8 cellular contexts compared by ENCODE assay signal in the genomic region with DNA sequence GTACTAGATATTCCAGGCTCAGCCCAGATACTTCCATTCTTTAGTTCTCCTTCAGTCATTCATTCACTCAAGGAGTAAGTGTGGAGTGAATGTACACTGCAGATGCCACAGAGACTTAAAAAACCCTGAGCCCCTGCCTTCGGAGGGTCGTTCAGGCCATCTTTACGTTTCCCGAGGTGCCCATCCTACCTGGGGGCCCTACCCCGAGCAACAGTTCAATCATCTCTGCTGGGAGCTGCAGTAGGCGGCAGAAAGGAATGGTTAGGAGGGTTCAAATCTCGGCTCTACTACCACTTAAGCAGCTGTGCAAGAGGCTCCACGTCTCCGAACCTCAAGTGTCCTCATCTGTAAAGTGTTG. TPM values are rescaled to one million over a fixed set of nuclear protein-coding genes. Genes with fewer than 3 reads are reported as not detected.
DNase-seq lines count a peak whose midpoint lies in the region; ATAC-seq, FAIRE-seq and TF ChIP-seq lines count a peak whose summit lies in the region.

No MANE protein-coding gene starts in this region.

- peak overlapping the region; percentile 100 for H3K9ac ChIP-seq in astrocyte (ENCODE audit: low read length)

- H3K79me2 ChIP-seq in astrocyte (ENCODE audit: insufficient read depth, low read length), result peaks cover 55% of the 10 kb centered on the region

- in situ Hi-C loops in transverse colon (cut with MboI; ENCODE audit: low pct_ligation_motif_present in 1 of 4, low pct_unique_long_range_greater_than_20kb in 1 of 4, low sequenced_read_pairs in 3 of 4), result no loop called here

- intact Hi-C loops in right lobe of liver (cut with DNase I), result no loop called here
- intact Hi-C loops in transverse colon (cut with DNase I; ENCODE audit: low total_unique reads), result no loop called here

- FAIRE-seq in astrocyte (lab: Jason Lieb, UNC), result no peak

- peaks cover 22% of the 10 kb centered on the region for H3K4me1 Mint-ChIP-seq in activated T-cell treated with anti-CD3 and anti-CD28 coated beads, Interleukin-2, amount 50 U/mL, for 4 hours (ENCODE audit: low read depth)
- H3K4me1 Mint-ChIP-seq in astrocyte (ENCODE audit: low read depth, unreplicated experiment), result peaks cover 22% of the 10 kb centered on the region

- TF ChIP-seq CTCF in astrocyte (IDR thresholded peaks at IDR 0.05; ENCODE audit: insufficient read depth, low read depth, low read length), result no peak
- no peak for TF ChIP-seq CTCF in right lobe of liver (IDR thresholded peaks at IDR 0.05)
- no peak for TF ChIP-seq CTCF in transverse colon (IDR thresholded peaks at IDR 0.05)

- peaks cover 7% of the 10 kb centered on the region for H3K36me3 Mint-ChIP-seq in activated T-cell treated with anti-CD3 and anti-CD28 coated beads, Interleukin-2, amount 50 U/mL, for 4 hours (ENCODE audit: insufficient read depth)
- H3K36me3 Mint-ChIP-seq in astrocyte (ENCODE audit: low read depth, unreplicated experiment), result peaks cover 22% of the 10 kb centered on the region

- H3K36me3 ChIP-seq in astrocyte (ENCODE audit: insufficient read depth, low read length) (peaks cover 35% of the 10 kb centered on the region), right lobe of liver (peaks cover 4 to 21% (median 13%) of the 10 kb centered on the region in 4 donors), transverse colon (peaks cover 0 to 29% (median 7%) of the 10 kb centered on the region in 4 donors)

- peak overlapping the region; percentile 93 for H3K4me2 ChIP-seq in astrocyte (ENCODE audit: low read length)

- DNase-seq in activated T-cell treated with anti-CD3 and anti-CD28 coated beads, Interleukin-2, amount 50 U/mL, for 4 hours, result no peak
- no peak for DNase-seq in activated T-cell treated with anti-CD3 and anti-CD28 coated beads, Interleukin-2, amount 50 U/mL, for 1 hour
- DNase-seq in astrocyte (ENCODE audit: low read depth) (no peak), right lobe of liver (no peak), transverse colon (no peak), NCI-H774 (lab: John Stamatoyannopoulos, UW) (no peak), mucosa of gallbladder (ENCODE audit: low spot score) (no peak), D341Med (ENCODE audit: low spot score) (no peak)

- no peaks in the 10 kb centered on the region for H3K9me3 ChIP-seq in astrocyte (ENCODE audit: insufficient read depth, low read depth, low read length)
- H3K9me3 ChIP-seq in right lobe of liver, result no peaks in the 10 kb centered on the region
- H3K9me3 ChIP-seq in transverse colon, result no peaks in the 10 kb centered on the region

- no peaks in the 10 kb centered on the region for H3K9me3 Mint-ChIP-seq in activated T-cell treated with anti-CD3 and anti-CD28 coated beads, Interleukin-2, amount 50 U/mL, for 4 hours
- no peaks in the 10 kb centered on the region for H3K9me3 Mint-ChIP-seq in astrocyte (ENCODE audit: unreplicated experiment)

- no peak for TF ChIP-seq EP300 in transverse colon (IDR thresholded peaks at IDR 0.05; ENCODE audit: low read depth)

- H3K4me3 Mint-ChIP-seq in activated T-cell treated with anti-CD3 and anti-CD28 coated beads, Interleukin-2, amount 50 U/mL, for 4 hours, result peak overlapping the region; percentile 94
- H3K4me3 Mint-ChIP-seq in astrocyte (ENCODE audit: unreplicated experiment), result peak overlapping the region; percentile 99

- ATAC-seq in activated T-cell treated with anti-CD3 and anti-CD28 coated beads, Interleukin-2, amount 50 U/mL, for 4 hours, result peak in 1 of 2 donors; percentile 1
- peak in 1 of 4 donors; percentile 1 for ATAC-seq in right lobe of liver

- H3K27ac Mint-ChIP-seq in astrocyte (ENCODE audit: unreplicated experiment), result peak overlapping the region; percentile 99

- WGBS in right lobe of liver (ENCODE audit: insufficient coverage, low coverage, low lambda C conversion rate, missing lambda C conversion rate), result 0% methylated on average over 7 of the region's 9 CpGs
- WGBS in transverse colon (ENCODE audit: low coverage in 1 of 2), 2 donors, result 0% methylated on average over 9 of the region's 9 CpGs; no CpG with 5 or more reads in 1 of the 2 donors

- H3K4me1 ChIP-seq in astrocyte (ENCODE audit: insufficient read depth, low read length), result peaks cover 6% of the 10 kb centered on the region
- peaks cover 0 to 35% (median 8%) of the 10 kb centered on the region in 4 donors for H3K4me1 ChIP-seq in right lobe of liver
- peaks cover 0 to 32% (median 15%) of the 10 kb centered on the region in 4 donors for H3K4me1 ChIP-seq in transverse colon

- H2AFZ ChIP-seq in astrocyte (ENCODE audit: low read depth, low read length), result peak overlapping the region; percentile 61

- peaks cover 2% of the 10 kb centered on the region for H3K27me3 Mint-ChIP-seq in activated T-cell treated with anti-CD3 and anti-CD28 coated beads, Interleukin-2, amount 50 U/mL, for 4 hours (ENCODE audit: low read depth)
- H3K27me3 Mint-ChIP-seq in astrocyte (ENCODE audit: low read depth, unreplicated experiment), result peaks cover 16% of the 10 kb centered on the region

- peak overlapping the region; percentile 98 for H3K27ac ChIP-seq in astrocyte (ENCODE audit: low read depth, low read length)
- H3K27ac ChIP-seq in right lobe of liver, result peak overlapping the region; percentile 71 to 85 (median 78)
- H3K27ac ChIP-seq in transverse colon, result peak overlapping the region; percentile 85 to 91 (median 88)

- H4K20me1 ChIP-seq in astrocyte (ENCODE audit: insufficient read depth, low read length), result peaks cover 47% of the 10 kb centered on the region

- no peak for TF ChIP-seq POLR2A in right lobe of liver (IDR thresholded peaks at IDR 0.05)
- TF ChIP-seq POLR2A in transverse colon (IDR thresholded peaks at IDR 0.05), result no peak

- H3K27me3 ChIP-seq in astrocyte (ENCODE audit: insufficient read depth, low read length), result peaks cover under 1% of the 10 kb centered on the region
- no peaks in the 10 kb centered on the region for H3K27me3 ChIP-seq in right lobe of liver
- no peaks in the 10 kb centered on the region for H3K27me3 ChIP-seq in transverse colon

- peak overlapping the region; percentile 98 for H3K4me3 ChIP-seq in astrocyte (ENCODE audit: insufficient read depth, low read depth, low read length)
- peak overlapping the region; percentile 95 to 100 (median 98) for H3K4me3 ChIP-seq in right lobe of liver
- H3K4me3 ChIP-seq in transverse colon, result peak overlapping the region; percentile 77 to 95 (median 93)

RNA-seq across cellular contexts. Expression of a gene that starts 0.6 kb away (rescaled TPM):
- total RNA-seq in activated T-cell treated with anti-CD3 and anti-CD28 coated beads, Interleukin-2, amount 50 U/mL, for 4 hours, result 100 to 1,000 TPM; 143 to 154 (median 153) TPM
- 233 and 245 TPM in 2 replicates for total RNA-seq in astrocyte
- 10 to 100 TPM; 49.1 to 74.7 (median 64.4) TPM for total RNA-seq in right lobe of liver
- total RNA-seq in transverse colon, result 100 to 1,000 TPM; 106 to 181 (median 164) TPM
- 94.7 TPM for total RNA-seq in mucosa of gallbladder

RNA-seq across cellular contexts. Expression of a gene that starts 27.6 kb away (rescaled TPM):
- under 1 TPM; 0.45 to 0.96 (median 0.63) TPM for total RNA-seq in activated T-cell treated with anti-CD3 and anti-CD28 coated beads, Interleukin-2, amount 50 U/mL, for 4 hours
- not detected in 2 replicates for total RNA-seq in astrocyte
- under 1 TPM in 2 of 6 experiments, not detected in 4; 0.32 to 0.43 TPM for total RNA-seq in right lobe of liver
- 1 to 10 TPM in 1 of 4 donors, under 1 TPM in 1, not detected in 2; 0.55 to 8.2 TPM for total RNA-seq in transverse colon
- 2.2 TPM for total RNA-seq in mucosa of gallbladder
